Comparison of ENCODE assay signal across 10 cellular contexts in genomic region chr17:81960130-81960958, GRCh38. TPM values are rescaled to one million over a fixed set of nuclear protein-coding genes. Genes with fewer than 3 reads are reported as not detected.
DNase-seq lines count a peak whose midpoint lies in the region; ATAC-seq and TF ChIP-seq lines count a peak whose summit lies in the region.
"Had no signal": no experiment of that assay in that cellular context is flagged by ENCODE, and none has a peak within 500 bp of the region (broad histone marks: within the 10 kb centered on the region; RNA-seq: fewer than 3 reads in every experiment).

No MANE protein-coding gene starts in this region.

- H3K4me3 Mint-ChIP-seq in activated CD8-positive, alpha-beta memory T cell treated with anti-CD3 and anti-CD28 coated beads, Interleukin-2, amount 10 ng/mL, durations not matched to agents 7 days and 5 days, result no peak overlapping the region
- H3K4me3 Mint-ChIP-seq: activated naive CD8-positive, alpha-beta T cell treated with anti-CD3 and anti-CD28 coated beads for 36 hours had no signal

- H3K27ac ChIP-seq in rectal smooth muscle tissue (ENCODE audit: low read depth, low read length) (no peak overlapping the region), RWPE1 (no peak overlapping the region)

- DNase-seq in COR-L47 (lab: John Stamatoyannopoulos, UW) (peak; percentile 26), LNCaP clone FGC (ENCODE audit: low read depth) (no peak), RWPE1 (ENCODE audit: low spot score) (no peak)
- no peak for DNase-seq in activated CD8-positive, alpha-beta memory T cell treated with anti-CD3 and anti-CD28 coated beads, Interleukin-2, amount 10 ng/mL, durations not matched to agents 7 days and 5 days
- DNase-seq: KG1 had no signal

- peaks cover 47% of the 10 kb centered on the region for H3K27me3 Mint-ChIP-seq in activated CD8-positive, alpha-beta memory T cell treated with anti-CD3 and anti-CD28 coated beads, Interleukin-2, amount 10 ng/mL, durations not matched to agents 7 days and 5 days

- H3K4me3 ChIP-seq in LNCaP clone FGC (ENCODE audit: low read depth, low read length), result peak overlapping the region; percentile 15; the same call in 1 of the 2 replicates
- H3K4me3 ChIP-seq in rectal smooth muscle tissue (ENCODE audit: low read length), result peak overlapping the region; percentile 21

- H3K36me3 ChIP-seq in rectal smooth muscle tissue (ENCODE audit: control insufficient read depth, insufficient read depth, low read length), result no peaks in the 10 kb centered on the region

- H3K27ac Mint-ChIP-seq in activated CD8-positive, alpha-beta memory T cell treated with anti-CD3 and anti-CD28 coated beads, Interleukin-2, amount 10 ng/mL, durations not matched to agents 7 days and 5 days, result no peak overlapping the region
- H3K27ac Mint-ChIP-seq: activated naive CD8-positive, alpha-beta T cell treated with anti-CD3 and anti-CD28 coated beads for 36 hours had no signal

- H3K9me3 Mint-ChIP-seq in activated CD8-positive, alpha-beta memory T cell treated with anti-CD3 and anti-CD28 coated beads, Interleukin-2, amount 10 ng/mL, durations not matched to agents 7 days and 5 days (ENCODE audit: low read depth), result no peaks in the 10 kb centered on the region
- H3K9me3 Mint-ChIP-seq: activated naive CD8-positive, alpha-beta T cell treated with anti-CD3 and anti-CD28 coated beads for 36 hours had no signal

- no peaks in the 10 kb centered on the region for H3K4me1 Mint-ChIP-seq in activated CD8-positive, alpha-beta memory T cell treated with anti-CD3 and anti-CD28 coated beads, Interleukin-2, amount 10 ng/mL, durations not matched to agents 7 days and 5 days
- H3K4me1 Mint-ChIP-seq: activated naive CD8-positive, alpha-beta T cell treated with anti-CD3 and anti-CD28 coated beads for 36 hours had no signal

- no peaks in the 10 kb centered on the region for H3K4me1 ChIP-seq in rectal smooth muscle tissue (ENCODE audit: control insufficient read depth, insufficient read depth, low read length)

- ATAC-seq in esophagus mucosa, result peak; percentile 22
- ATAC-seq in HG02840 (IDR thresholded peaks at IDR 0.05; ENCODE audit: low FRiP score, unreplicated experiment), result no peak
- ATAC-seq in activated CD8-positive, alpha-beta memory T cell treated with anti-CD3 and anti-CD28 coated beads, Interleukin-2, amount 10 ng/mL, durations not matched to agents 7 days and 5 days, result no peak
- no peak for ATAC-seq in HG03460 (IDR thresholded peaks at IDR 0.05; ENCODE audit: unreplicated experiment)

- H3K9ac ChIP-seq in rectal smooth muscle tissue (ENCODE audit: low read length), result no peak overlapping the region

- POLR2A ChIA-PET in RWPE1 (lab: Yijun Ruan, JAX; ENCODE audit: low non-redundant PET), result interaction anchor here (1.0 kb wide), 1 partner anchor 60 kb away, joined by 4 read pairs; no protein-coding TSS in a partner anchor

- CTCF ChIA-PET in RWPE1 (lab: Yijun Ruan, JAX), result interaction anchor here (0.6 to 3.2 kb wide), 29 partner anchors 8 to 330 kb away, joined by 3 to 128 read pairs (median 6); partner anchors contain the start of genes CENPX, DCXR, LRRC45 and RAC3
- CTCF ChIA-PET in activated CD8-positive, alpha-beta memory T cell treated with anti-CD3 and anti-CD28 coated beads, Interleukin-2, amount 10 ng/mL, durations not matched to agents 7 days and 5 days (lab: Charles Lee), result interaction anchor here (0.7 to 2.7 kb wide), 42 partner anchors 8 to 393 kb away, joined by 3 to 181 read pairs (median 5); partner anchors contain the start of genes ASPSCR1, CENPX, DCXR and DUS1L

- peaks cover 38% of the 10 kb centered on the region for H3K27me3 ChIP-seq in rectal smooth muscle tissue (ENCODE audit: control insufficient read depth, insufficient read depth, low read length)

- no peaks in the 10 kb centered on the region for H3K36me3 Mint-ChIP-seq in activated CD8-positive, alpha-beta memory T cell treated with anti-CD3 and anti-CD28 coated beads, Interleukin-2, amount 10 ng/mL, durations not matched to agents 7 days and 5 days
- H3K36me3 Mint-ChIP-seq: activated naive CD8-positive, alpha-beta T cell treated with anti-CD3 and anti-CD28 coated beads for 36 hours had no signal

- no peak for TF ChIP-seq CTCF in LNCaP clone FGC (IDR thresholded peaks at IDR 0.05; ENCODE audit: control insufficient read depth, extremely low read depth, insufficient read depth)
- TF ChIP-seq CTCF in RWPE1 (conservative IDR thresholded peaks at IDR 0.05; ENCODE audit: low read depth), result no peak

RNA-seq across cellular contexts. Expression of gene NOTUM, which starts 0.6 kb away (rescaled TPM):
- total RNA-seq in esophagus mucosa, result not detected
- total RNA-seq in activated CD8-positive, alpha-beta memory T cell treated with anti-CD3 and anti-CD28 coated beads, Interleukin-2, amount 10 ng/mL, durations not matched to agents 7 days and 5 days, result under 1 TPM in 1 of 2 experiments, not detected in 1; 0.21 TPM

RNA-seq across cellular contexts. Expression of gene MYADML2, which starts 13.3 kb away (rescaled TPM):
- total RNA-seq in esophagus mucosa, result not detected
- total RNA-seq in activated CD8-positive, alpha-beta memory T cell treated with anti-CD3 and anti-CD28 coated beads, Interleukin-2, amount 10 ng/mL, durations not matched to agents 7 days and 5 days, result not detected
- total RNA-seq: activated naive CD8-positive, alpha-beta T cell treated with anti-CD3 and anti-CD28 coated beads for 36 hours had no signal

RNA-seq across cellular contexts. Expression of gene ASPSCR1, which starts 17.1 kb away (rescaled TPM):
- 19.0 TPM for total RNA-seq in esophagus mucosa
- 10 to 100 TPM; 29.5 to 31.4 TPM for total RNA-seq in activated CD8-positive, alpha-beta memory T cell treated with anti-CD3 and anti-CD28 coated beads, Interleukin-2, amount 10 ng/mL, durations not matched to agents 7 days and 5 days

RNA-seq across cellular contexts. Expression of gene PYCR1, which starts 23.2 kb away (rescaled TPM):
- 28.9 TPM for total RNA-seq in esophagus mucosa
- 10 to 100 TPM; 27.7 to 61.7 TPM for total RNA-seq in activated CD8-positive, alpha-beta memory T cell treated with anti-CD3 and anti-CD28 coated beads, Interleukin-2, amount 10 ng/mL, durations not matched to agents 7 days and 5 days

RNA-seq across cellular contexts. Expression of gene MAFG, which starts 32.8 kb away (rescaled TPM):
- total RNA-seq in esophagus mucosa, result 12.3 TPM
- total RNA-seq in activated CD8-positive, alpha-beta memory T cell treated with anti-CD3 and anti-CD28 coated beads, Interleukin-2, amount 10 ng/mL, durations not matched to agents 7 days and 5 days, result 10 to 100 TPM; 20.2 to 23.8 TPM
